ENCODE assay signal across 1 cellular context in the genomic region with DNA sequence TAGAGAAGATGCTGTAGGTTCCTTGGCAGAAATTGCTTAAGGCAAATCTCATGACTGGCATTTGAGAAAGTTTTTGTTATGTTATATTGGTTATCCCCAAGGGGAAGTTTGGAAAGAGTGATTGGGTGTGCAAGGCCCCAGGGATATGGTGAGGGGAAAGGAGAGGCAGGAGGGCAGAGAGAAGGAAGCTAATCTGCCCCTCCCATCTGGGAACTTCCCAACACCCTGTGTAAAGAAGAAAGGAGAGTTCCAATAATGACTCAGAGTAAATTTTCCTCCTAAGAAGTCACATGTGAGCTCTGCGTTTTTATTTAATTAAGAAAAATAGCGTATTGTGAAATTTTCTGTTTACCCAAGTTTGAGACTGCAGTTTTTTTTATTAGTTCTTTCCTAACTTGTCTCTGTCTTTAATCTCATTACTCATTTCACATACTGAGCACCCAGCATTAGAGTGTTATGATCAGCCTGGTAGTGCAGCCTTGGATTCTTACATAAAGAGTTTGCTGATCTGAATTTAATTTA.
TF ChIP-seq lines count a peak whose summit lies in the region.

No MANE protein-coding gene starts in this region.

TF ChIP-seq in GM12878, 131 proteins besides CTCF, POLR2A, EP300 and RAD21 (continued from another document and continues in another):
- TF ChIP-seq, protein P1, sequence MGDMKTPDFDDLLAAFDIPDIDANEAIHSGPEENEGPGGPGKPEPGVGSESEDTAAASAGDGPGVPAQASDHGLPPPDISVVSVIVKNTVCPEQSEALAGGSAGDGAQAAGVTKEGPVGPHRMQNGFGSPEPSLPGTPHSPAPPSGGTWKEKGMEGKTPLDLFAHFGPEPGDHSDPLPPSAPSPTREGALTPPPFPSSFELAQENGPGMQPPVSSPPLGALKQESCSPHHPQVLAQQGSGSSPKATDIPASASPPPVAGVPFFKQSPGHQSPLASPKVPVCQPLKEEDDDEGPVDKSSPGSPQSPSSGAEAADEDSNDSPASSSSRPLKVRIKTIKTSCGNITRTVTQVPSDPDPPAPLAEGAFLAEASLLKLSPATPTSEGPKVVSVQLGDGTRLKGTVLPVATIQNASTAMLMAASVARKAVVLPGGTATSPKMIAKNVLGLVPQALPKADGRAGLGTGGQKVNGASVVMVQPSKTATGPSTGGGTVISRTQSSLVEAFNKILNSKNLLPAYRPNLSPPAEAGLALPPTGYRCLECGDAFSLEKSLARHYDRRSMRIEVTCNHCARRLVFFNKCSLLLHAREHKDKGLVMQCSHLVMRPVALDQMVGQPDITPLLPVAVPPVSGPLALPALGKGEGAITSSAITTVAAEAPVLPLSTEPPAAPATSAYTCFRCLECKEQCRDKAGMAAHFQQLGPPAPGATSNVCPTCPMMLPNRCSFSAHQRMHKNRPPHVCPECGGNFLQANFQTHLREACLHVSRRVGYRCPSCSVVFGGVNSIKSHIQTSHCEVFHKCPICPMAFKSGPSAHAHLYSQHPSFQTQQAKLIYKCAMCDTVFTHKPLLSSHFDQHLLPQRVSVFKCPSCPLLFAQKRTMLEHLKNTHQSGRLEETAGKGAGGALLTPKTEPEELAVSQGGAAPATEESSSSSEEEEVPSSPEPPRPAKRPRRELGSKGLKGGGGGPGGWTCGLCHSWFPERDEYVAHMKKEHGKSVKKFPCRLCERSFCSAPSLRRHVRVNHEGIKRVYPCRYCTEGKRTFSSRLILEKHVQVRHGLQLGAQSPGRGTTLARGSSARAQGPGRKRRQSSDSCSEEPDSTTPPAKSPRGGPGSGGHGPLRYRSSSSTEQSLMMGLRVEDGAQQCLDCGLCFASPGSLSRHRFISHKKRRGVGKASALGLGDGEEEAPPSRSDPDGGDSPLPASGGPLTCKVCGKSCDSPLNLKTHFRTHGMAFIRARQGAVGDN (IDR thresholded peaks at IDR 0.05): no peak
- TF ChIP-seq, protein P2, sequence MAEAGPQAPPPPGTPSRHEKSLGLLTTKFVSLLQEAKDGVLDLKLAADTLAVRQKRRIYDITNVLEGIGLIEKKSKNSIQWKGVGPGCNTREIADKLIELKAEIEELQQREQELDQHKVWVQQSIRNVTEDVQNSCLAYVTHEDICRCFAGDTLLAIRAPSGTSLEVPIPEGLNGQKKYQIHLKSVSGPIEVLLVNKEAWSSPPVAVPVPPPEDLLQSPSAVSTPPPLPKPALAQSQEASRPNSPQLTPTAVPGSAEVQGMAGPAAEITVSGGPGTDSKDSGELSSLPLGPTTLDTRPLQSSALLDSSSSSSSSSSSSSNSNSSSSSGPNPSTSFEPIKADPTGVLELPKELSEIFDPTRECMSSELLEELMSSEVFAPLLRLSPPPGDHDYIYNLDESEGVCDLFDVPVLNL (IDR thresholded peaks at IDR 0.05; ENCODE audit: low read depth, low read length): no peak
- TF ChIP-seq, protein P3, sequence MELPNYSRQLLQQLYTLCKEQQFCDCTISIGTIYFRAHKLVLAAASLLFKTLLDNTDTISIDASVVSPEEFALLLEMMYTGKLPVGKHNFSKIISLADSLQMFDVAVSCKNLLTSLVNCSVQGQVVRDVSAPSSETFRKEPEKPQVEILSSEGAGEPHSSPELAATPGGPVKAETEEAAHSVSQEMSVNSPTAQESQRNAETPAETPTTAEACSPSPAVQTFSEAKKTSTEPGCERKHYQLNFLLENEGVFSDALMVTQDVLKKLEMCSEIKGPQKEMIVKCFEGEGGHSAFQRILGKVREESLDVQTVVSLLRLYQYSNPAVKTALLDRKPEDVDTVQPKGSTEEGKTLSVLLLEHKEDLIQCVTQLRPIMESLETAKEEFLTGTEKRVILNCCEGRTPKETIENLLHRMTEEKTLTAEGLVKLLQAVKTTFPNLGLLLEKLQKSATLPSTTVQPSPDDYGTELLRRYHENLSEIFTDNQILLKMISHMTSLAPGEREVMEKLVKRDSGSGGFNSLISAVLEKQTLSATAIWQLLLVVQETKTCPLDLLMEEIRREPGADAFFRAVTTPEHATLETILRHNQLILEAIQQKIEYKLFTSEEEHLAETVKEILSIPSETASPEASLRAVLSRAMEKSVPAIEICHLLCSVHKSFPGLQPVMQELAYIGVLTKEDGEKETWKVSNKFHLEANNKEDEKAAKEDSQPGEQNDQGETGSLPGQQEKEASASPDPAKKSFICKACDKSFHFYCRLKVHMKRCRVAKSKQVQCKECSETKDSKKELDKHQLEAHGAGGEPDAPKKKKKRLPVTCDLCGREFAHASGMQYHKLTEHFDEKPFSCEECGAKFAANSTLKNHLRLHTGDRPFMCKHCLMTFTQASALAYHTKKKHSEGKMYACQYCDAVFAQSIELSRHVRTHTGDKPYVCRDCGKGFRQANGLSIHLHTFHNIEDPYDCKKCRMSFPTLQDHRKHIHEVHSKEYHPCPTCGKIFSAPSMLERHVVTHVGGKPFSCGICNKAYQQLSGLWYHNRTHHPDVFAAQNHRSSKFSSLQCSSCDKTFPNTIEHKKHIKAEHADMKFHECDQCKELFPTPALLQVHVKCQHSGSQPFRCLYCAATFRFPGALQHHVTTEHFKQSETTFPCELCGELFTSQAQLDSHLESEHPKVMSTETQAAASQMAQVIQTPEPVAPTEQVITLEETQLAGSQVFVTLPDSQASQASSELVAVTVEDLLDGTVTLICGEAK (IDR thresholded peaks at IDR 0.05; ENCODE audit: borderline replicate concordance): no peak
- no peak for TF ChIP-seq KAT2A (conservative IDR thresholded peaks at IDR 0.05; ENCODE audit: control insufficient read depth, low read depth, low read length)
- no peak for TF ChIP-seq CREM (IDR thresholded peaks at IDR 0.05; ENCODE audit: low read depth)
- peak; percentile 45; the same call in 1 of the 2 replicates for TF ChIP-seq RAD51 (IDR thresholded peaks at IDR 0.05)
- TF ChIP-seq NFYA (IDR thresholded peaks at IDR 0.05; ENCODE audit: borderline replicate concordance, low read depth, low read length): no peak
- TF ChIP-seq NR2C1 (IDR thresholded peaks at IDR 0.05): no peak
- TF ChIP-seq, protein P4, sequence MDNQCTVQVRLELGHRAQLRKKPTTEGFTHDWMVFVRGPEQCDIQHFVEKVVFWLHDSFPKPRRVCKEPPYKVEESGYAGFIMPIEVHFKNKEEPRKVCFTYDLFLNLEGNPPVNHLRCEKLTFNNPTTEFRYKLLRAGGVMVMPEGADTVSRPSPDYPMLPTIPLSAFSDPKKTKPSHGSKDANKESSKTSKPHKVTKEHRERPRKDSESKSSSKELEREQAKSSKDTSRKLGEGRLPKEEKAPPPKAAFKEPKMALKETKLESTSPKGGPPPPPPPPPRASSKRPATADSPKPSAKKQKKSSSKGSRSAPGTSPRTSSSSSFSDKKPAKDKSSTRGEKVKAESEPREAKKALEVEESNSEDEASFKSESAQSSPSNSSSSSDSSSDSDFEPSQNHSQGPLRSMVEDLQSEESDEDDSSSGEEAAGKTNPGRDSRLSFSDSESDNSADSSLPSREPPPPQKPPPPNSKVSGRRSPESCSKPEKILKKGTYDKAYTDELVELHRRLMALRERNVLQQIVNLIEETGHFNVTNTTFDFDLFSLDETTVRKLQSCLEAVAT (IDR thresholded peaks at IDR 0.05): no peak
- TF ChIP-seq GABPA (IDR thresholded peaks at IDR 0.05; ENCODE audit: low read depth): no peak
- TF ChIP-seq, protein P5, sequence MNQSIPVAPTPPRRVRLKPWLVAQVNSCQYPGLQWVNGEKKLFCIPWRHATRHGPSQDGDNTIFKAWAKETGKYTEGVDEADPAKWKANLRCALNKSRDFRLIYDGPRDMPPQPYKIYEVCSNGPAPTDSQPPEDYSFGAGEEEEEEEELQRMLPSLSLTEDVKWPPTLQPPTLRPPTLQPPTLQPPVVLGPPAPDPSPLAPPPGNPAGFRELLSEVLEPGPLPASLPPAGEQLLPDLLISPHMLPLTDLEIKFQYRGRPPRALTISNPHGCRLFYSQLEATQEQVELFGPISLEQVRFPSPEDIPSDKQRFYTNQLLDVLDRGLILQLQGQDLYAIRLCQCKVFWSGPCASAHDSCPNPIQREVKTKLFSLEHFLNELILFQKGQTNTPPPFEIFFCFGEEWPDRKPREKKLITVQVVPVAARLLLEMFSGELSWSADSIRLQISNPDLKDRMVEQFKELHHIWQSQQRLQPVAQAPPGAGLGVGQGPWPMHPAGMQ (IDR thresholded peaks at IDR 0.05; ENCODE audit: borderline replicate concordance): no peak
- no peak for TF ChIP-seq CBFB (IDR thresholded peaks at IDR 0.05; ENCODE audit: low read depth)
- TF ChIP-seq, protein P6, sequence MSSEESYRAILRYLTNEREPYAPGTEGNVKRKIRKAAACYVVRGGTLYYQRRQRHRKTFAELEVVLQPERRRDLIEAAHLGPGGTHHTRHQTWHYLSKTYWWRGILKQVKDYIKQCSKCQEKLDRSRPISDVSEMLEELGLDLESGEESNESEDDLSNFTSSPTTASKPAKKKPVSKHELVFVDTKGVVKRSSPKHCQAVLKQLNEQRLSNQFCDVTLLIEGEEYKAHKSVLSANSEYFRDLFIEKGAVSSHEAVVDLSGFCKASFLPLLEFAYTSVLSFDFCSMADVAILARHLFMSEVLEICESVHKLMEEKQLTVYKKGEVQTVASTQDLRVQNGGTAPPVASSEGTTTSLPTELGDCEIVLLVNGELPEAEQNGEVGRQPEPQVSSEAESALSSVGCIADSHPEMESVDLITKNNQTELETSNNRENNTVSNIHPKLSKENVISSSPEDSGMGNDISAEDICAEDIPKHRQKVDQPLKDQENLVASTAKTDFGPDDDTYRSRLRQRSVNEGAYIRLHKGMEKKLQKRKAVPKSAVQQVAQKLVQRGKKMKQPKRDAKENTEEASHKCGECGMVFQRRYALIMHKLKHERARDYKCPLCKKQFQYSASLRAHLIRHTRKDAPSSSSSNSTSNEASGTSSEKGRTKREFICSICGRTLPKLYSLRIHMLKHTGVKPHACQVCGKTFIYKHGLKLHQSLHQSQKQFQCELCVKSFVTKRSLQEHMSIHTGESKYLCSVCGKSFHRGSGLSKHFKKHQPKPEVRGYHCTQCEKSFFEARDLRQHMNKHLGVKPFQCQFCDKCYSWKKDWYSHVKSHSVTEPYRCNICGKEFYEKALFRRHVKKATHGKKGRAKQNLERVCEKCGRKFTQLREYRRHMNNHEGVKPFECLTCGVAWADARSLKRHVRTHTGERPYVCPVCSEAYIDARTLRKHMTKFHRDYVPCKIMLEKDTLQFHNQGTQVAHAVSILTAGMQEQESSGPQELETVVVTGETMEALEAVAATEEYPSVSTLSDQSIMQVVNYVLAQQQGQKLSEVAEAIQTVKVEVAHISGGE (CRISPR knock-in tag; IDR thresholded peaks at IDR 0.05): no peak
- TF ChIP-seq KLF5 (IDR thresholded peaks at IDR 0.05; ENCODE audit: partially characterized antibody): no peak
- no peak for TF ChIP-seq CBX5 (IDR thresholded peaks at IDR 0.05; ENCODE audit: low read depth)
- no peak for TF ChIP-seq TAF1 (IDR thresholded peaks at IDR 0.05; ENCODE audit: borderline replicate concordance, low read depth, low read length)
- TF ChIP-seq SMAD1 (IDR thresholded peaks at IDR 0.05; ENCODE audit: low read depth, partially characterized antibody): no peak
- TF ChIP-seq, protein P7, sequence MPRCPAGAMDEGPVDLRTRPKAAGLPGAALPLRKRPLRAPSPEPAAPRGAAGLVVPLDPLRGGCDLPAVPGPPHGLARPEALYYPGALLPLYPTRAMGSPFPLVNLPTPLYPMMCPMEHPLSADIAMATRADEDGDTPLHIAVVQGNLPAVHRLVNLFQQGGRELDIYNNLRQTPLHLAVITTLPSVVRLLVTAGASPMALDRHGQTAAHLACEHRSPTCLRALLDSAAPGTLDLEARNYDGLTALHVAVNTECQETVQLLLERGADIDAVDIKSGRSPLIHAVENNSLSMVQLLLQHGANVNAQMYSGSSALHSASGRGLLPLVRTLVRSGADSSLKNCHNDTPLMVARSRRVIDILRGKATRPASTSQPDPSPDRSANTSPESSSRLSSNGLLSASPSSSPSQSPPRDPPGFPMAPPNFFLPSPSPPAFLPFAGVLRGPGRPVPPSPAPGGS (IDR thresholded peaks at IDR 0.05; ENCODE audit: borderline replicate concordance, insufficient read depth, low read depth, low read length, poor library complexity, severe bottlenecking): peak; percentile 11
- TF ChIP-seq, protein P8, sequence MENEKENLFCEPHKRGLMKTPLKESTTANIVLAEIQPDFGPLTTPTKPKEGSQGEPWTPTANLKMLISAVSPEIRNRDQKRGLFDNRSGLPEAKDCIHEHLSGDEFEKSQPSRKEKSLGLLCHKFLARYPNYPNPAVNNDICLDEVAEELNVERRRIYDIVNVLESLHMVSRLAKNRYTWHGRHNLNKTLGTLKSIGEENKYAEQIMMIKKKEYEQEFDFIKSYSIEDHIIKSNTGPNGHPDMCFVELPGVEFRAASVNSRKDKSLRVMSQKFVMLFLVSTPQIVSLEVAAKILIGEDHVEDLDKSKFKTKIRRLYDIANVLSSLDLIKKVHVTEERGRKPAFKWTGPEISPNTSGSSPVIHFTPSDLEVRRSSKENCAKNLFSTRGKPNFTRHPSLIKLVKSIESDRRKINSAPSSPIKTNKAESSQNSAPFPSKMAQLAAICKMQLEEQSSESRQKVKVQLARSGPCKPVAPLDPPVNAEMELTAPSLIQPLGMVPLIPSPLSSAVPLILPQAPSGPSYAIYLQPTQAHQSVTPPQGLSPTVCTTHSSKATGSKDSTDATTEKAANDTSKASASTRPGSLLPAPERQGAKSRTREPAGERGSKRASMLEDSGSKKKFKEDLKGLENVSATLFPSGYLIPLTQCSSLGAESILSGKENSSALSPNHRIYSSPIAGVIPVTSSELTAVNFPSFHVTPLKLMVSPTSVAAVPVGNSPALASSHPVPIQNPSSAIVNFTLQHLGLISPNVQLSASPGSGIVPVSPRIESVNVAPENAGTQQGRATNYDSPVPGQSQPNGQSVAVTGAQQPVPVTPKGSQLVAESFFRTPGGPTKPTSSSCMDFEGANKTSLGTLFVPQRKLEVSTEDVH (IDR thresholded peaks at IDR 0.05; ENCODE audit: low read depth, partially characterized antibody): no peak
- TF ChIP-seq, protein P9, sequence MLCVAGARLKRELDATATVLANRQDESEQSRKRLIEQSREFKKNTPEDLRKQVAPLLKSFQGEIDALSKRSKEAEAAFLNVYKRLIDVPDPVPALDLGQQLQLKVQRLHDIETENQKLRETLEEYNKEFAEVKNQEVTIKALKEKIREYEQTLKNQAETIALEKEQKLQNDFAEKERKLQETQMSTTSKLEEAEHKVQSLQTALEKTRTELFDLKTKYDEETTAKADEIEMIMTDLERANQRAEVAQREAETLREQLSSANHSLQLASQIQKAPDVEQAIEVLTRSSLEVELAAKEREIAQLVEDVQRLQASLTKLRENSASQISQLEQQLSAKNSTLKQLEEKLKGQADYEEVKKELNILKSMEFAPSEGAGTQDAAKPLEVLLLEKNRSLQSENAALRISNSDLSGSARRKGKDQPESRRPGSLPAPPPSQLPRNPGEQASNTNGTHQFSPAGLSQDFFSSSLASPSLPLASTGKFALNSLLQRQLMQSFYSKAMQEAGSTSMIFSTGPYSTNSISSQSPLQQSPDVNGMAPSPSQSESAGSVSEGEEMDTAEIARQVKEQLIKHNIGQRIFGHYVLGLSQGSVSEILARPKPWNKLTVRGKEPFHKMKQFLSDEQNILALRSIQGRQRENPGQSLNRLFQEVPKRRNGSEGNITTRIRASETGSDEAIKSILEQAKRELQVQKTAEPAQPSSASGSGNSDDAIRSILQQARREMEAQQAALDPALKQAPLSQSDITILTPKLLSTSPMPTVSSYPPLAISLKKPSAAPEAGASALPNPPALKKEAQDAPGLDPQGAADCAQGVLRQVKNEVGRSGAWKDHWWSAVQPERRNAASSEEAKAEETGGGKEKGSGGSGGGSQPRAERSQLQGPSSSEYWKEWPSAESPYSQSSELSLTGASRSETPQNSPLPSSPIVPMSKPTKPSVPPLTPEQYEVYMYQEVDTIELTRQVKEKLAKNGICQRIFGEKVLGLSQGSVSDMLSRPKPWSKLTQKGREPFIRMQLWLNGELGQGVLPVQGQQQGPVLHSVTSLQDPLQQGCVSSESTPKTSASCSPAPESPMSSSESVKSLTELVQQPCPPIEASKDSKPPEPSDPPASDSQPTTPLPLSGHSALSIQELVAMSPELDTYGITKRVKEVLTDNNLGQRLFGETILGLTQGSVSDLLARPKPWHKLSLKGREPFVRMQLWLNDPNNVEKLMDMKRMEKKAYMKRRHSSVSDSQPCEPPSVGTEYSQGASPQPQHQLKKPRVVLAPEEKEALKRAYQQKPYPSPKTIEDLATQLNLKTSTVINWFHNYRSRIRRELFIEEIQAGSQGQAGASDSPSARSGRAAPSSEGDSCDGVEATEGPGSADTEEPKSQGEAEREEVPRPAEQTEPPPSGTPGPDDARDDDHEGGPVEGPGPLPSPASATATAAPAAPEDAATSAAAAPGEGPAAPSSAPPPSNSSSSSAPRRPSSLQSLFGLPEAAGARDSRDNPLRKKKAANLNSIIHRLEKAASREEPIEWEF (IDR thresholded peaks at IDR 0.05; ENCODE audit: insufficient replicate concordance, low read depth, low read length): peak; percentile 30
- TF ChIP-seq ZNF207 (IDR thresholded peaks at IDR 0.05; ENCODE audit: borderline replicate concordance): no peak
